Comparison of ENCODE assay signal across 1 cellular context in the genomic region with DNA sequence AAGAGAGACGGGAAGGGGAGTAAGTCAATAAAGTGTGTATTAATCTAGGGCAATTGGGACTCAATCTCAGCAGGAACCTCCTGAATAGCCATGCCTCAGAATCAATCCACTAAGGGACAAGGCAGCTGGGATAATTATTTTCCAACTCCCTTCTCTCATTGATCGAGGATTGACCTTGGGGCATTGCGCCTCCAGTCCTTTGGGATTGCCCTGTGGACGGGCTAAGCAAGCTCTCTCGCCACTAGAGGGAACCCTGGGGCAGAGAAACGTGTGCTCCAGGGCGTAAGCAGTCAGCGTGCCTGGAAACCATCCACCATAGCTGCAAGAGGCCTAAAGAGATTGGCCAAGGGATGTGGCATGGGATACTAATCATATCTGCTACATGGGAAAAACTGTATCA.
A peak's percentile ranks its signal among the peaks of the same experiment; 100 is the strongest.
TF ChIP-seq lines count a peak whose summit lies in the region.

No MANE protein-coding gene starts in this region.

TF ChIP-seq in HepG2, 621 proteins besides CTCF, POLR2A, EP300 and RAD21 (continued from another document and continues in another):
- TF ChIP-seq USF2 (IDR thresholded peaks at IDR 0.05; ENCODE audit: low read depth, low read length) (no peak), USF2 (CRISPR knock-in tag; IDR thresholded peaks at IDR 0.05; ENCODE audit: borderline replicate concordance) (no peak), IKZF1 (IDR thresholded peaks at IDR 0.05) (no peak), NR2F6 (IDR thresholded peaks at IDR 0.05) (0 out of 2 replicates have a peak, but pooled peaks have one; percentile 25), NR2F6 (CRISPR knock-in tag; IDR thresholded peaks at IDR 0.05) (0 out of 2 replicates have a peak, but pooled peaks have one; percentile 48), STAT5B (CRISPR knock-in tag; IDR thresholded peaks at IDR 0.05) (no peak), PHF20 (CRISPR knock-in tag; IDR thresholded peaks at IDR 0.05) (no peak), PTBP1 (IDR thresholded peaks at IDR 0.05; ENCODE audit: low read depth, low read length, poor library complexity, severe bottlenecking) (no peak), FOXO4 (CRISPR knock-in tag; conservative IDR thresholded peaks at IDR 0.05) (no peak), MEIS1 (CRISPR knock-in tag; IDR thresholded peaks at IDR 0.05; ENCODE audit: borderline replicate concordance) (no peak), KMT2A (CRISPR knock-in tag; IDR thresholded peaks at IDR 0.05) (peak; percentile 36; the same call in 1 of the 2 replicates), HNRNPL (IDR thresholded peaks at IDR 0.05; ENCODE audit: low read depth, low read length) (no peak), ZNF616 (CRISPR knock-in tag; IDR thresholded peaks at IDR 0.05; ENCODE audit: low read depth) (no peak), ZBTB46 (CRISPR knock-in tag; IDR thresholded peaks at IDR 0.05; ENCODE audit: borderline replicate concordance) (no peak), ZNF160 (CRISPR knock-in tag; IDR thresholded peaks at IDR 0.05) (no peak), HES4 (CRISPR knock-in tag; IDR thresholded peaks at IDR 0.05; ENCODE audit: borderline replicate concordance) (no peak), ZC3H4 (CRISPR knock-in tag; IDR thresholded peaks at IDR 0.05; ENCODE audit: borderline replicate concordance) (no peak), ZSCAN20 (CRISPR knock-in tag; IDR thresholded peaks at IDR 0.05; ENCODE audit: borderline replicate concordance) (no peak), ZNF414 (CRISPR knock-in tag; IDR thresholded peaks at IDR 0.05) (no peak), AGO1 (IDR thresholded peaks at IDR 0.05; ENCODE audit: low read depth, low read length, poor library complexity, severe bottlenecking) (no peak), NFYC (CRISPR knock-in tag; IDR thresholded peaks at IDR 0.05) (no peak), ZNF83 (CRISPR knock-in tag; IDR thresholded peaks at IDR 0.05; ENCODE audit: borderline replicate concordance) (no peak), SALL1 (CRISPR knock-in tag; IDR thresholded peaks at IDR 0.05) (peak; percentile 86), POLR2AphosphoS5 (IDR thresholded peaks at IDR 0.05; ENCODE audit: low read depth, low read length) (no peak), ZNF549 (CRISPR knock-in tag; IDR thresholded peaks at IDR 0.05) (no peak), ZBTB34 (CRISPR knock-in tag; IDR thresholded peaks at IDR 0.05) (no peak), HNRNPUL1 (IDR thresholded peaks at IDR 0.05; ENCODE audit: low read depth, low read length) (no peak), MEIS2 (CRISPR knock-in tag; IDR thresholded peaks at IDR 0.05) (no peak), ZNF788 (CRISPR knock-in tag; IDR thresholded peaks at IDR 0.05; ENCODE audit: borderline replicate concordance) (peak; percentile 68; the same call in 1 of the 2 replicates), HNF4G (IDR thresholded peaks at IDR 0.05; ENCODE audit: borderline replicate concordance, low read depth, low read length) (no peak), HNF4G (CRISPR knock-in tag; IDR thresholded peaks at IDR 0.05; ENCODE audit: borderline replicate concordance, low read depth) (no peak), ZNF510 (CRISPR knock-in tag; IDR thresholded peaks at IDR 0.05; ENCODE audit: low read depth) (no peak), HNRNPH1 (optimal IDR thresholded peaks at IDR 0.05; ENCODE audit: low read depth, low read length) (no peak), E2F2 (CRISPR knock-in tag; IDR thresholded peaks at IDR 0.05; ENCODE audit: borderline replicate concordance) (no peak), KLF11 (CRISPR knock-in tag; IDR thresholded peaks at IDR 0.05) (no peak), SOX13 (IDR thresholded peaks at IDR 0.05) (no peak), SOX13 (CRISPR knock-in tag; conservative IDR thresholded peaks at IDR 0.05 in 1 of 2, IDR thresholded peaks at IDR 0.05 in 1 of 2) (no peak), MTF2 (CRISPR knock-in tag; IDR thresholded peaks at IDR 0.05; ENCODE audit: borderline replicate concordance) (no peak), ESRRA (CRISPR knock-in tag; IDR thresholded peaks at IDR 0.05; ENCODE audit: low read depth) (peak; percentile 50; the same call in 1 of the 2 replicates), ZNF687 (CRISPR knock-in tag; IDR thresholded peaks at IDR 0.05) (no peak), ELF3 (CRISPR knock-in tag; IDR thresholded peaks at IDR 0.05) (peak; percentile 69), ASH2L (IDR thresholded peaks at IDR 0.05; ENCODE audit: insufficient read length, low read depth, low read length) (no peak)
- TF ChIP-seq, protein P1, sequence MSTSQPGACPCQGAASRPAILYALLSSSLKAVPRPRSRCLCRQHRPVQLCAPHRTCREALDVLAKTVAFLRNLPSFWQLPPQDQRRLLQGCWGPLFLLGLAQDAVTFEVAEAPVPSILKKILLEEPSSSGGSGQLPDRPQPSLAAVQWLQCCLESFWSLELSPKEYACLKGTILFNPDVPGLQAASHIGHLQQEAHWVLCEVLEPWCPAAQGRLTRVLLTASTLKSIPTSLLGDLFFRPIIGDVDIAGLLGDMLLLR (CRISPR knock-in tag; IDR thresholded peaks at IDR 0.05), result no peak
- TF ChIP-seq, protein P2, sequence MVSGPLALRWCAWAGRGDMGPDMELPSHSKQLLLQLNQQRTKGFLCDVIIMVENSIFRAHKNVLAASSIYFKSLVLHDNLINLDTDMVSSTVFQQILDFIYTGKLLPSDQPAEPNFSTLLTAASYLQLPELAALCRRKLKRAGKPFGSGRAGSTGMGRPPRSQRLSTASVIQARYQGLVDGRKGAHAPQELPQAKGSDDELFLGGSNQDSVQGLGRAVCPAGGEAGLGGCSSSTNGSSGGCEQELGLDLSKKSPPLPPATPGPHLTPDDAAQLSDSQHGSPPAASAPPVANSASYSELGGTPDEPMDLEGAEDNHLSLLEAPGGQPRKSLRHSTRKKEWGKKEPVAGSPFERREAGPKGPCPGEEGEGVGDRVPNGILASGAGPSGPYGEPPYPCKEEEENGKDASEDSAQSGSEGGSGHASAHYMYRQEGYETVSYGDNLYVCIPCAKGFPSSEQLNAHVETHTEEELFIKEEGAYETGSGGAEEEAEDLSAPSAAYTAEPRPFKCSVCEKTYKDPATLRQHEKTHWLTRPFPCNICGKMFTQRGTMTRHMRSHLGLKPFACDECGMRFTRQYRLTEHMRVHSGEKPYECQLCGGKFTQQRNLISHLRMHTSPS (CRISPR knock-in tag; IDR thresholded peaks at IDR 0.05; ENCODE audit: low read depth), result no peak
- TF ChIP-seq, protein P3, sequence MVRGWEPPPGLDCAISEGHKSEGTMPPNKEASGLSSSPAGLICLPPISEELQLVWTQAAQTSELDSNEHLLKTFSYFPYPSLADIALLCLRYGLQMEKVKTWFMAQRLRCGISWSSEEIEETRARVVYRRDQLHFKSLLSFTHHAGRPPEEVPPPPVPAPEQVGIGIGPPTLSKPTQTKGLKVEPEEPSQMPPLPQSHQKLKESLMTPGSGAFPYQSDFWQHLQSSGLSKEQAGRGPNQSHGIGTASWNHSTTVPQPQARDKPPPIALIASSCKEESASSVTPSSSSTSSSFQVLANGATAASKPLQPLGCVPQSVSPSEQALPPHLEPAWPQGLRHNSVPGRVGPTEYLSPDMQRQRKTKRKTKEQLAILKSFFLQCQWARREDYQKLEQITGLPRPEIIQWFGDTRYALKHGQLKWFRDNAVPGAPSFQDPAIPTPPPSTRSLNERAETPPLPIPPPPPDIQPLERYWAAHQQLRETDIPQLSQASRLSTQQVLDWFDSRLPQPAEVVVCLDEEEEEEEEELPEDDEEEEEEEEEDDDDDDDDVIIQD (CRISPR knock-in tag; IDR thresholded peaks at IDR 0.05; ENCODE audit: low read depth), result peak; percentile 60; the same call in 1 of the 2 replicates
